Comparison of ENCODE assay signal across 26 cellular contexts in the genomic region with DNA sequence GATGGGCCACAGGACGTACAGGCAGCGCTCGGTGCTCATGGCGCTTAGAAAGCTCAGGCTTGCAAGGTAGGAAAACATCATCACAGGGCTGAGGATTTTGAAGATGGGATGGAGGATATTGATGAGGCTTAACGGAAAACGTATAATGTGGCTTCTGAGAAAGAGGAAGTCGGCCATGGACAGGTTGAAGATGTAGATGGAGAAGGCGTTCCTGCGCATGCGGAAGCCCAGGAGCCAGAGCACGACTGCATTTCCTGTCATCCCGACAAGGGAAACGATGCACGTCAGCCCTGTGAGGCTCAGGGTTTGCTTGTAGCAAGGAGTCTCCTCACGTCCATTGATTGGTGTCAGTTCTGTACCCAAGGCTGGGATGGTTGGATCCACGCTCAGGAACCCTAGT. TPM values are rescaled to one million over a fixed set of nuclear protein-coding genes. Genes with fewer than 3 reads are reported as not detected.
DNase-seq lines count a peak whose midpoint lies in the region; FAIRE-seq and TF ChIP-seq lines count a peak whose summit lies in the region.
"Had no signal": no experiment of that assay in that cellular context is flagged by ENCODE, and none has a peak within 500 bp of the region (broad histone marks: within the 10 kb centered on the region; RNA-seq: fewer than 3 reads in every experiment).

No MANE protein-coding gene starts in this region.

- no peaks in the 10 kb centered on the region for H3K79me1 ChIP-seq in H1 (ENCODE audit: low read depth, low read length)
- no peaks in the 10 kb centered on the region for H3K79me1 ChIP-seq in neuronal stem cell (ENCODE audit: low read depth, low read length)

- no peaks in the 10 kb centered on the region for H3K79me2 ChIP-seq in H1 (ENCODE audit: control insufficient read depth in 1 of 2, insufficient read depth in 2 of 2, low read length in 2 of 2)

- no peak overlapping the region for H3K14ac ChIP-seq in H1 (ENCODE audit: insufficient read length)
- no peak overlapping the region for H3K14ac ChIP-seq in neuronal stem cell (ENCODE audit: low read length)

- H3K4me3 Mint-ChIP-seq in HFFc6, result no peak overlapping the region
- H3K4me3 Mint-ChIP-seq: CD14-positive monocyte; CD4-positive, alpha-beta T cell; CD8-positive, alpha-beta memory T cell; GM23338 had no signal

- H3K23ac ChIP-seq in H1 (ENCODE audit: insufficient read length), result no peak overlapping the region
- H3K23ac ChIP-seq in neuronal stem cell (ENCODE audit: low read depth, low read length, poor library complexity), result peak overlapping the region; percentile 47

- H3K9me3 ChIP-seq in H1 (ENCODE audit: insufficient read depth in 2 of 2, low read depth in 1 of 2, low read length in 1 of 2) (no peaks in the 10 kb centered on the region), neuronal stem cell (replicated peaks in 1 of 2; ENCODE audit: control insufficient read depth in 2 of 2, insufficient read depth in 1 of 2, low read depth in 1 of 2, low read length in 2 of 2) (no peaks in the 10 kb centered on the region)
- H3K9me3 ChIP-seq: A549; BE2C; BLaER1 treated with 17β-estradiol and CSF1 and Interleukin-3, amounts not matched to agents 10 nM and 100 nM; HAP-1 had no signal

- H2BK20ac ChIP-seq in H1 (ENCODE audit: low read length), result no peak overlapping the region

- no peaks in the 10 kb centered on the region for H3K4me1 Mint-ChIP-seq in HFFc6 (ENCODE audit: low read depth)
- H3K4me1 Mint-ChIP-seq: CD14-positive monocyte; CD8-positive, alpha-beta memory T cell had no signal

- POLR2A ChIA-PET in H1 (lab: Charles Lee; ENCODE audit: partially characterized antibody), result no interaction called here

- H4K8ac ChIP-seq in H1 (ENCODE audit: extremely low read depth, insufficient read depth, low read length), result no peak overlapping the region
- no peak overlapping the region for H4K8ac ChIP-seq in neuronal stem cell (ENCODE audit: low read depth, low read length)

- peaks cover 10% of the 10 kb centered on the region for H3K27me3 Mint-ChIP-seq in HFFc6 (ENCODE audit: insufficient read depth)

- TF ChIP-seq EP300 in H1 (IDR thresholded peaks at IDR 0.05; ENCODE audit: borderline replicate concordance in 1 of 2, low read depth in 2 of 2, low read length in 2 of 2), result no peak

- H3K4me3 ChIP-seq in H1 (ENCODE audit: extremely low read depth in 1 of 4, insufficient read depth in 2 of 4, low read depth in 3 of 4, low read length in 4 of 4) (no peak overlapping the region), neuronal stem cell (ENCODE audit: low read length in 2 of 2) (no peak overlapping the region)
- H3K4me3 ChIP-seq: A549; BLaER1 treated with 17β-estradiol and CSF1 and Interleukin-3, amounts not matched to agents 10 nM and 100 nM; GM23338; HAP-1 had no signal

- H3K4me2 ChIP-seq in H1 (ENCODE audit: insufficient read depth in 1 of 2, low read depth in 2 of 2, low read length in 2 of 2) (no peak overlapping the region), neuronal stem cell (ENCODE audit: insufficient read depth, low read length, poor library complexity, severe bottlenecking) (no peak overlapping the region)
- H3K4me2 ChIP-seq: A549; BLaER1 treated with 17β-estradiol and CSF1 and Interleukin-3, amounts not matched to agents 10 nM and 100 nM; GM23338 had no signal

- no peak for TF ChIP-seq RAD21 in H1 (IDR thresholded peaks at IDR 0.05 in 1 of 2, conservative IDR thresholded peaks at IDR 0.05 in 1 of 2; ENCODE audit: low read depth in 2 of 2, low read length in 2 of 2)

- DNase-seq in GM12892 (ENCODE audit: insufficient read length), result no peak
- DNase-seq in H1 (ENCODE audit: low read depth in 1 of 2, low spot score in 2 of 2), result no peak
- DNase-seq in neuronal stem cell (ENCODE audit: low spot score), result no peak
- DNase-seq in effector CD4-positive, alpha-beta T cell, result no peak
- DNase-seq in HFFc6, result no peak
- no peak for DNase-seq in RKO (ENCODE audit: low spot score)
- DNase-seq: 8988T; ACHN; AML-193; BE2C; Calu3; CD4-positive, alpha-beta T cell; CD8-positive, alpha-beta memory T cell; DMS53; DMS79 treated with DMSO at 0.1 percent for 48 hours; GF-D8 had no signal

- H3K27ac ChIP-seq in H1 (ENCODE audit: low read depth, low read length) (no peak overlapping the region), neuronal stem cell (replicated peaks; ENCODE audit: low read length) (no peak overlapping the region)
- H3K27ac ChIP-seq: A549; BLaER1 treated with 17β-estradiol and CSF1 and Interleukin-3, amounts not matched to agents 10 nM and 100 nM had no signal

- H2AFZ ChIP-seq in H1 (ENCODE audit: low read length) (no peak overlapping the region), neuronal stem cell (ENCODE audit: low read length) (no peak overlapping the region)
- H2AFZ ChIP-seq: GM23338 had no signal

- H2BK15ac ChIP-seq in H1 (ENCODE audit: low read length) (no peak overlapping the region), neuronal stem cell (ENCODE audit: low read length) (no peak overlapping the region)

- H3K9ac ChIP-seq in H1 (replicated peaks in 1 of 4; ENCODE audit: extremely low read depth in 1 of 4, low read depth in 3 of 4, low read length in 3 of 4), result no peak overlapping the region
- H3K9ac ChIP-seq in neuronal stem cell (ENCODE audit: low read depth, low read length, poor library complexity), result no peak overlapping the region
- H3K9ac ChIP-seq: BLaER1 treated with 17β-estradiol and CSF1 and Interleukin-3, amounts not matched to agents 10 nM and 100 nM had no signal

- no peak for TF ChIP-seq CTCF in H1 (IDR thresholded peaks at IDR 0.05; ENCODE audit: control extremely low read depth in 1 of 3, insufficient read depth in 1 of 3, low read depth in 1 of 3, low read length in 3 of 3)
- TF ChIP-seq CTCF in HFFc6 (IDR thresholded peaks at IDR 0.05), result no peak

- H3K27me3 ChIP-seq in H1 (replicated peaks in 1 of 4; ENCODE audit: control insufficient read depth in 3 of 4, extremely low read depth in 1 of 4, insufficient read depth in 3 of 4, low read length in 3 of 4), result no peaks in the 10 kb centered on the region
- peaks cover 0 to 23% (median 0%) of the 10 kb centered on the region in 3 experiments for H3K27me3 ChIP-seq in neuronal stem cell (ENCODE audit: control insufficient read depth in 3 of 3, insufficient read depth in 3 of 3, low read depth in 1 of 3, low read length in 3 of 3)
- H3K27me3 ChIP-seq: BE2C; BLaER1 treated with 17β-estradiol and CSF1 and Interleukin-3, amounts not matched to agents 10 nM and 100 nM had no signal

- no peaks in the 10 kb centered on the region for H3K36me3 Mint-ChIP-seq in HFFc6 (ENCODE audit: low read depth)
- H3K36me3 Mint-ChIP-seq: CD14-positive monocyte; CD8-positive, alpha-beta memory T cell had no signal

- FAIRE-seq in GM12892 (lab: Jason Lieb, UNC) (peak; percentile 57), H1 (lab: Jason Lieb, UNC) (no peak)
- FAIRE-seq: A549, GM12891, GM19239, H54 had no signal

- H2AK5ac ChIP-seq in H1 (ENCODE audit: low read depth, low read length), result no peak overlapping the region
- no peak overlapping the region for H2AK5ac ChIP-seq in neuronal stem cell (ENCODE audit: low read depth, low read length)

- WGBS in H1 (ENCODE audit: extremely low coverage in 1 of 2, insufficient coverage in 1 of 2, insufficient read length in 1 of 2, insufficient replicate concordance in 2 of 2, low coverage in 1 of 2, low lambda C conversion rate in 2 of 2, missing lambda C conversion rate in 1 of 2), 2 experiments, result 91% methylated on average over 16 of the region's 16 CpGs; no CpG with 5 or more reads in 1 of the 2 experiments
- no CpG with 5 or more reads among the region's 16 CpGs for WGBS in neuronal stem cell (ENCODE audit: extremely low coverage in 2 of 2, insufficient read length in 2 of 2, insufficient replicate concordance in 1 of 2), 2 donors

- H3K9me3 Mint-ChIP-seq in HFFc6, result no peaks in the 10 kb centered on the region; the same call in 1 of the 2 replicates
- H3K9me3 Mint-ChIP-seq: CD4-positive, alpha-beta T cell; CD8-positive, alpha-beta memory T cell; GM23338 had no signal

- H4K91ac ChIP-seq in H1 (replicated peaks; ENCODE audit: insufficient read length, low read length), result peak overlapping the region; percentile 2
- H4K91ac ChIP-seq in neuronal stem cell (ENCODE audit: low read depth, low read length, poor library complexity), result no peak overlapping the region

- H2BK12ac ChIP-seq in H1 (ENCODE audit: low read depth, low read length), result peak overlapping the region; percentile 45; the same call in 1 of the 2 replicates
- no peak overlapping the region for H2BK12ac ChIP-seq in neuronal stem cell (ENCODE audit: low read length)

- TF ChIP-seq POLR2A in GM12892 (IDR thresholded peaks at IDR 0.05; ENCODE audit: low read depth, low read length) (no peak), H1 (IDR thresholded peaks at IDR 0.05; ENCODE audit: control extremely low read depth in 1 of 2, low read depth in 2 of 2, low read length in 2 of 2) (no peak)

- H3K36me3 ChIP-seq in H1 (ENCODE audit: control insufficient read depth in 2 of 4, insufficient read depth in 4 of 4, low read length in 3 of 4) (no peaks in the 10 kb centered on the region), neuronal stem cell (replicated peaks in 1 of 2; ENCODE audit: control insufficient read depth in 2 of 2, insufficient read depth in 2 of 2, low read length in 2 of 2) (no peaks in the 10 kb centered on the region)
- H3K36me3 ChIP-seq: BE2C; BLaER1 treated with 17β-estradiol and CSF1 and Interleukin-3, amounts not matched to agents 10 nM and 100 nM; HAP-1 had no signal

- H3K4me1 ChIP-seq in H1 (replicated peaks in 1 of 4; ENCODE audit: control insufficient read depth in 3 of 4, insufficient read depth in 4 of 4, low read length in 3 of 4) (peaks cover 0 to 10% (median 5%) of the 10 kb centered on the region in 4 experiments; a peak in 3 of 7 replicates), neuronal stem cell (ENCODE audit: control insufficient read depth in 2 of 2, insufficient read depth in 1 of 2, low read depth in 1 of 2, low read length in 2 of 2) (no peaks in the 10 kb centered on the region)
- H3K4me1 ChIP-seq: A549; BE2C; BLaER1 treated with 17β-estradiol and CSF1 and Interleukin-3, amounts not matched to agents 10 nM and 100 nM; HAP-1 had no signal

- no peak overlapping the region for H3K27ac Mint-ChIP-seq in HFFc6
- H3K27ac Mint-ChIP-seq: CD14-positive monocyte; CD4-positive, alpha-beta T cell; GM23338 had no signal

- H2BK120ac ChIP-seq in H1 (replicated peaks; ENCODE audit: low read depth, low read length) (no peak overlapping the region), neuronal stem cell (ENCODE audit: low read depth, low read length) (no peak overlapping the region)

- H3K4ac ChIP-seq in H1 (replicated peaks; ENCODE audit: insufficient read length, low read depth, low read length) (no peak overlapping the region), neuronal stem cell (ENCODE audit: low read length) (no peak overlapping the region)

- no peak overlapping the region for H3K56ac ChIP-seq in H1 (replicated peaks; ENCODE audit: insufficient read length, low read depth, low read length)

- H3K18ac ChIP-seq in H1 (ENCODE audit: extremely low read depth, low read length) (no peak overlapping the region), neuronal stem cell (ENCODE audit: low read length) (no peak overlapping the region)

- CTCF ChIA-PET in H1 (lab: Charles Lee; ENCODE audit: partially characterized antibody), result no interaction called here

- no peak overlapping the region for H4K5ac ChIP-seq in H1 (ENCODE audit: insufficient read length, low read depth, low read length)

- H2BK5ac ChIP-seq in H1 (ENCODE audit: low read depth, low read length), result no peak overlapping the region
- no peak overlapping the region for H2BK5ac ChIP-seq in neuronal stem cell (ENCODE audit: low read length)

- no peaks in the 10 kb centered on the region for H3K23me2 ChIP-seq in H1 (ENCODE audit: low read depth, low read length)

- H4K20me1 ChIP-seq in H1 (replicated peaks in 1 of 2; ENCODE audit: control insufficient read depth in 1 of 2, insufficient read depth in 2 of 2, low read length in 2 of 2), result no peaks in the 10 kb centered on the region
- H4K20me1 ChIP-seq: BLaER1 treated with 17β-estradiol and CSF1 and Interleukin-3, amounts not matched to agents 10 nM and 100 nM had no signal

RNA-seq across cellular contexts. Expression of gene MRGPRX1, which starts 17.4 kb away (rescaled TPM):
- not detected for polyA plus RNA-seq in GM12892 (2012; ENCODE audit: missing spikeins)
- not detected in 2 replicates for total RNA-seq in H1 (2021; fragmentation: NEBNext Ultra II Directional; extraction: Animal tissue kit (Norgen Biotek cat#: 25700))
- not detected in 2 replicates for polyA plus RNA-seq in H1 (2011; rRNA removed)
- not detected for polyA plus RNA-seq in H1 (2011; cell fraction: cytosol; rRNA removed)
- polyA plus RNA-seq in H1 (2011; cell fraction: nucleus; rRNA removed), result not detected
- not detected in 4 replicates for polyA plus RNA-seq in H1 (2012, experiment 1 of 2)
- not detected for polyA plus RNA-seq in H1 (2012, experiment 2 of 2)
- not detected for polyA plus RNA-seq in H1 (2013, experiment 1 of 2)
- polyA plus RNA-seq in H1 (2013, experiment 2 of 2), result not detected
- polyA minus RNA-seq in H1 (2011; rRNA and poly(A)+ RNA removed), result not detected in 2 replicates
- polyA minus RNA-seq in H1 (2011; cell fraction: cytosol; rRNA and poly(A)+ RNA removed), result not detected
- not detected for polyA minus RNA-seq in H1 (2011; cell fraction: nucleus; rRNA and poly(A)+ RNA removed)
- polyA plus RNA-seq in neuronal stem cell (2013, experiment 1 of 2), result not detected
- not detected for polyA plus RNA-seq in neuronal stem cell (2013, experiment 2 of 2)
- total RNA-seq in HFFc6 (2021; fragmentation: NEBNext Ultra II Directional; extraction: Animal tissue kit (Norgen Biotek cat#: 25700)), result not detected
- total RNA-seq: Calu3; CD4-positive, alpha-beta T cell; CD8-positive, alpha-beta memory T cell; Daoy; G401; GM23338 had no signal
- polyA plus RNA-seq: A549; CD14-positive monocyte; CD8-positive, alpha-beta memory T cell; GM23338 had no signal
